ENCODE assay signal across 31 cellular contexts in genomic region chr9:128905964-128906363, GRCh38. TPM values are rescaled to one million over a fixed set of nuclear protein-coding genes. Genes with fewer than 3 reads are reported as not detected.
DNase-seq lines count a peak whose midpoint lies in the region; ATAC-seq, FAIRE-seq and TF ChIP-seq lines count a peak whose summit lies in the region.
"Had no signal": no experiment of that assay in that cellular context is flagged by ENCODE, and none has a peak within 500 bp of the region (broad histone marks: within the 10 kb centered on the region; RNA-seq: fewer than 3 reads in every experiment).

No MANE protein-coding gene starts in this region.

- no TSS peak for BruUV-seq in HepG2 (replicated peaks; lab: Mats Ljungman, UMichigan)

- no peaks in the 10 kb centered on the region for H3K9me3 Mint-ChIP-seq in T-cell
- H3K9me3 Mint-ChIP-seq: activated naive CD4-positive, alpha-beta T cell treated with anti-CD3 and anti-CD28 coated beads, Interleukin-2, amount 10 ng/mL, durations not matched to agents 7 days and 5 days; GM23338; HFFc6; T-helper 1 cell treated with Interleukin-12 subunit alpha and Interleukin-12 subunit beta and Interleukin-4 antibody, amounts not matched to agents 30 μg/mL and 1 μg/mL, for 36 hours; type B pancreatic cell had no signal

- TF ChIP-seq CTCF in HepG2 (CRISPR knock-in tag; IDR thresholded peaks at IDR 0.05), result no peak
- no peak for TF ChIP-seq CTCF in right lobe of liver (IDR thresholded peaks at IDR 0.05)
- TF ChIP-seq CTCF in esophagus squamous epithelium (IDR thresholded peaks at IDR 0.05), result no peak
- no peak for TF ChIP-seq CTCF in tibial artery (IDR thresholded peaks at IDR 0.05)

- peaks cover 30% of the 10 kb centered on the region for H3K4me1 ChIP-seq in HepG2 (ENCODE audit: insufficient read depth, low read length)
- peaks cover 0 to 2% (median 0%) of the 10 kb centered on the region in 4 donors for H3K4me1 ChIP-seq in right lobe of liver
- peaks cover 33 to 68% (median 45%) of the 10 kb centered on the region in 3 donors for H3K4me1 ChIP-seq in esophagus squamous epithelium
- H3K4me1 ChIP-seq in tibial artery, result peaks cover 0 to 70% (median 54%) of the 10 kb centered on the region in 4 donors

- no peaks in the 10 kb centered on the region for H4K20me1 ChIP-seq in HepG2 (ENCODE audit: insufficient read depth, low read length)

- H2AFZ ChIP-seq in HepG2 (ENCODE audit: low read length), result no peak overlapping the region
- H2AFZ ChIP-seq: GM23338 had no signal

- no peak overlapping the region for H3K9ac ChIP-seq in HepG2 (ENCODE audit: insufficient read depth, low read depth, low read length)
- H3K9ac ChIP-seq: BLaER1 treated with 17β-estradiol and CSF1 and Interleukin-3, amounts not matched to agents 10 nM and 100 nM had no signal

- 35% methylated on average over 7 of the region's 7 CpGs for WGBS in HepG2 (ENCODE audit: low lambda C conversion rate)
- WGBS in right lobe of liver (ENCODE audit: insufficient coverage, low coverage, low lambda C conversion rate, missing lambda C conversion rate), result 94% methylated on average over 7 of the region's 7 CpGs
- 83 to 91% methylated on average over 6 to 7 of the region's 7 CpGs for WGBS in esophagus squamous epithelium, 2 donors

- H3K27me3 ChIP-seq in HepG2 (ENCODE audit: control insufficient read depth in 1 of 2, insufficient read depth in 2 of 2, low read length in 2 of 2) (no peaks in the 10 kb centered on the region), right lobe of liver (no peaks in the 10 kb centered on the region), esophagus squamous epithelium (no peaks in the 10 kb centered on the region), tibial artery (no peaks in the 10 kb centered on the region)
- H3K27me3 ChIP-seq: BLaER1 treated with 17β-estradiol and CSF1 and Interleukin-3, amounts not matched to agents 10 nM and 100 nM; foreskin keratinocyte; heart right ventricle; stomach had no signal

- CTCF ChIA-PET in HepG2 (lab: Yijun Ruan, JAX; ENCODE audit: low intra/inter-chr PET ratio, low total read pairs), result no interaction called here
- CTCF ChIA-PET in T-cell (lab: Charles Lee), result interaction anchor here (0.6 to 0.7 kb wide), 2 partner anchors 35 kb away, joined by 3 read pairs; no protein-coding TSS in a partner anchor

- TF ChIP-seq EP300 in HepG2 (IDR thresholded peaks at IDR 0.05; ENCODE audit: low read depth in 2 of 2, low read length in 2 of 2) (0 out of 4 replicates have a peak, but pooled peaks of 1 of the 2 experiments have one; percentile 29), HepG2 (CRISPR knock-in tag; IDR thresholded peaks at IDR 0.05; ENCODE audit: borderline replicate concordance) (no peak)

- H3K36me3 Mint-ChIP-seq in T-cell, result peaks cover 27% of the 10 kb centered on the region

- peak overlapping the region; percentile 65 for H3K27ac ChIP-seq in HepG2 (ENCODE audit: extremely low read length, insufficient read depth, low read length)
- no peak overlapping the region for H3K27ac ChIP-seq in right lobe of liver
- H3K27ac ChIP-seq in esophagus squamous epithelium, result peak overlapping the region in 3 of 4 donors; percentile 43 to 100 (median 99)
- peak overlapping the region; percentile 80 to 83 for H3K27ac ChIP-seq in tibial artery
- H3K27ac ChIP-seq: coronary artery, foreskin keratinocyte, HL-60, SK-N-MC had no signal

- in situ Hi-C loops in HepG2 (cut with HindIII; ENCODE audit: extremely low pct_ligation_motif_present, low pct_unique_long_range_greater_than_20kb), result no loop called here
- in situ Hi-C loops in G401 (cut with HindIII; ENCODE audit: low sequenced_read_pairs), result no loop called here

- TF ChIP-seq RAD21 in HepG2 (CRISPR knock-in tag; IDR thresholded peaks at IDR 0.05), result no peak

- intact Hi-C loops in HepG2 (cut with micrococcal nuclease; ENCODE audit: unreplicated experiment), result no loop called here
- intact Hi-C loops in right lobe of liver (cut with DNase I), result no loop called here
- intact Hi-C loops in esophagus squamous epithelium (cut with DNase I), result no loop called here
- intact Hi-C loops in tibial artery (cut with DNase I; ENCODE audit: low total_unique reads), result no loop called here

- peak; percentile 90 for FAIRE-seq in HepG2 (lab: Jason Lieb, UNC)
- FAIRE-seq: GM12892 had no signal

- peaks cover 26 to 44% of the 10 kb centered on the region in 2 experiments for H3K36me3 ChIP-seq in HepG2 (replicated peaks in 1 of 2; ENCODE audit: control insufficient read depth in 1 of 2, insufficient read depth in 2 of 2, low read length in 2 of 2)
- peaks cover 2 to 39% (median 17%) of the 10 kb centered on the region in 4 donors for H3K36me3 ChIP-seq in right lobe of liver
- peaks cover 26 to 67% (median 38%) of the 10 kb centered on the region in 3 donors for H3K36me3 ChIP-seq in esophagus squamous epithelium
- H3K36me3 ChIP-seq in tibial artery, result peaks cover 38 to 58% (median 46%) of the 10 kb centered on the region in 3 donors

- H3K79me2 ChIP-seq in HepG2 (ENCODE audit: insufficient read depth, low read length), result peaks cover 4% of the 10 kb centered on the region

- H3K4me3 Mint-ChIP-seq in T-cell, result no peak overlapping the region
- H3K4me3 Mint-ChIP-seq: GM23338; HFFc6; T-helper 1 cell treated with Interleukin-12 subunit alpha and Interleukin-12 subunit beta and Interleukin-4 antibody, amounts not matched to agents 30 μg/mL and 1 μg/mL, for 36 hours; type B pancreatic cell had no signal

- H3K4me2 ChIP-seq in HepG2 (ENCODE audit: low read depth, low read length), result 0 out of 2 replicates have a peak overlapping the region, but pooled peaks have one; percentile 18
- H3K4me2 ChIP-seq: BLaER1 treated with 17β-estradiol and CSF1 and Interleukin-3, amounts not matched to agents 10 nM and 100 nM; GM23338 had no signal

- TF ChIP-seq POLR2A in HepG2 (IDR thresholded peaks at IDR 0.05; ENCODE audit: insufficient read depth in 1 of 2, low read depth in 2 of 2, low read length in 2 of 2) (no peak), right lobe of liver (IDR thresholded peaks at IDR 0.05) (no peak), esophagus squamous epithelium (IDR thresholded peaks at IDR 0.05) (no peak)

- DNase-seq in HepG2 (ENCODE audit: low spot score), result peak; percentile 76
- DNase-seq in right lobe of liver, result no peak
- DNase-seq in T-cell, result no peak
- DNase-seq in esophagus squamous epithelium (lab: John Stamatoyannopoulos, UW), result no peak
- DNase-seq in tibial artery, result no peak
- no peak for DNase-seq in NCI-H2171 (lab: John Stamatoyannopoulos, UW)
- DNase-seq in G401 (ENCODE audit: low spot score), result no peak
- DNase-seq: activated CD4-positive, alpha-beta T cell treated with anti-CD3 and anti-CD28 coated beads for 4 hours; activated naive CD4-positive, alpha-beta T cell treated with anti-CD3 and anti-CD28 coated beads, Interleukin-2, amount 10 ng/mL, durations not matched to agents 7 days and 5 days; amygdala; effector memory CD4-positive, alpha-beta T cell; EL; foreskin keratinocyte; heart right ventricle; HFFc6; Karpas-422; NCI-H1436 treated with DMSO at 0.1 percent for 48 hours; NCI-H446; NCI-H774; nucleus accumbens; RPMI8226; stomach had no signal

- POLR2A ChIA-PET in HepG2 (lab: Yijun Ruan, JAX), result interaction anchor here (0.6 to 1.7 kb wide), 5 partner anchors 17 to 237 kb away, joined by 3 to 6 read pairs (median 4); no protein-coding TSS in a partner anchor
- POLR2A ChIA-PET in T-cell (lab: Charles Lee), result no interaction called here

- peak overlapping the region; percentile 77 to 83 for H3K27ac Mint-ChIP-seq in T-cell
- H3K27ac Mint-ChIP-seq: HFFc6, type B pancreatic cell had no signal

- peak; percentile 80 for ATAC-seq in HepG2
- ATAC-seq in right lobe of liver, result no peak
- ATAC-seq in T-cell (replicated peaks in 1 of 4), result no peak
- ATAC-seq: esophagus mucosa, foreskin keratinocyte, GM23338, heart right ventricle had no signal

- no peak overlapping the region for H3K4me3 ChIP-seq in HepG2 (replicated peaks in 1 of 3; ENCODE audit: insufficient read depth in 1 of 3, low read depth in 2 of 3, low read length in 3 of 3)
- H3K4me3 ChIP-seq in right lobe of liver, result no peak overlapping the region
- H3K4me3 ChIP-seq in esophagus squamous epithelium, result no peak overlapping the region
- no peak overlapping the region for H3K4me3 ChIP-seq in tibial artery
- H3K4me3 ChIP-seq: BLaER1 treated with 17β-estradiol and CSF1 and Interleukin-3, amounts not matched to agents 10 nM and 100 nM; coronary artery; GM23338; heart right ventricle; SK-N-MC; stomach had no signal

- no peaks in the 10 kb centered on the region for H3K9me3 ChIP-seq in HepG2 (ENCODE audit: low read length)
- H3K9me3 ChIP-seq in right lobe of liver, result no peaks in the 10 kb centered on the region
- no peaks in the 10 kb centered on the region for H3K9me3 ChIP-seq in esophagus squamous epithelium
- no peaks in the 10 kb centered on the region for H3K9me3 ChIP-seq in tibial artery
- H3K9me3 ChIP-seq: BLaER1 treated with 17β-estradiol and CSF1 and Interleukin-3, amounts not matched to agents 10 nM and 100 nM; heart right ventricle; stomach had no signal

- peaks cover 42 to 62% (median 61%) of the 10 kb centered on the region in 3 donors for H3K4me1 Mint-ChIP-seq in T-cell

- no peaks in the 10 kb centered on the region for H3K27me3 Mint-ChIP-seq in T-cell
- H3K27me3 Mint-ChIP-seq: activated naive CD4-positive, alpha-beta T cell treated with anti-CD3 and anti-CD28 coated beads, Interleukin-2, amount 10 ng/mL, durations not matched to agents 7 days and 5 days; type B pancreatic cell had no signal

RNA-seq across cellular contexts. Expression of gene PHYHD1, which starts 14.8 kb away (rescaled TPM):
- 10.6 and 12.3 TPM in 2 replicates for total RNA-seq in HepG2 (2016; rRNA removed; fragmentation: Illumina TruSeq; extraction: Trizol)
- total RNA-seq in HepG2 (2016; cell fraction: cytosol; rRNA removed; fragmentation: Illumina TruSeq; extraction: Trizol; ENCODE audit: low read depth), result 3.5 and 4.7 TPM in 2 replicates
- total RNA-seq in HepG2 (2016; cell fraction: insoluble cytoplasmic fraction; rRNA removed; fragmentation: Illumina TruSeq; extraction: Trizol), result 10.3 and 13.2 TPM in 2 replicates
- 4.2 and 5.2 TPM in 2 replicates for total RNA-seq in HepG2 (2016; cell fraction: membrane; rRNA removed; fragmentation: Illumina TruSeq; extraction: Trizol)
- total RNA-seq in HepG2 (2016; cell fraction: nucleus; rRNA removed; fragmentation: Illumina TruSeq; extraction: Trizol), result 5.8 and 8.2 TPM in 2 replicates
- polyA plus RNA-seq in HepG2 (2011; rRNA removed), result 19.6 and 25.3 TPM in 2 replicates
- 12.8 and 20.7 TPM in 2 replicates for polyA plus RNA-seq in HepG2 (2011; cell fraction: cytosol; rRNA removed)
- 28.7 and 34.3 TPM in 2 replicates for polyA plus RNA-seq in HepG2 (2011; cell fraction: nucleus; rRNA removed)
- polyA plus RNA-seq in HepG2 (2012), result 9.6 and 13.5 TPM in 2 replicates
- 7.3 and 8.5 TPM in 2 replicates for polyA plus RNA-seq in HepG2 (2016; cell fraction: cytosol; fragmentation: Illumina TruSeq; extraction: Trizol; ENCODE audit: low read depth)
- 21.0 and 23.6 TPM in 2 replicates for polyA plus RNA-seq in HepG2 (2016; cell fraction: insoluble cytoplasmic fraction; fragmentation: Illumina TruSeq; extraction: Trizol; ENCODE audit: low read depth)
- 8.2 and 8.9 TPM in 2 replicates for polyA plus RNA-seq in HepG2 (2016; cell fraction: membrane; fragmentation: Illumina TruSeq; extraction: Trizol; ENCODE audit: low read depth)
- 16.5 and 23.5 TPM in 2 replicates for polyA plus RNA-seq in HepG2 (2016; cell fraction: nucleus; fragmentation: Illumina TruSeq; extraction: Trizol; ENCODE audit: insufficient read depth, low read depth)
- polyA minus RNA-seq in HepG2 (2011; rRNA and poly(A)+ RNA removed; ENCODE audit: low replicate concordance), result 0.89 and 32.1 TPM in 2 replicates
- 12.7 and 13.2 TPM in 2 replicates for polyA minus RNA-seq in HepG2 (2011; cell fraction: cytosol; rRNA and poly(A)+ RNA removed)
- 10.7 and 15.2 TPM in 2 replicates for polyA minus RNA-seq in HepG2 (2011; cell fraction: nucleus; rRNA and poly(A)+ RNA removed)
- total RNA-seq in right lobe of liver, result 10 to 100 TPM; 14.0 to 69.7 (median 38.2) TPM
- 1 to 10 TPM in 3 of 5 donors, under 1 TPM in 2; 0.53 to 5.5 (median 3.3) TPM for total RNA-seq in T-cell
- total RNA-seq in esophagus squamous epithelium, result 10 to 100 TPM in 3 of 4 donors, 1 to 10 TPM in 1; 3.7 to 34.0 (median 23.0) TPM
- 13.8 and 17.6 TPM in 2 replicates for total RNA-seq in G401 (2014; rRNA removed; shearing (Covaris generic))

RNA-seq across cellular contexts. Expression of gene LRRC8A, which starts 24.0 kb away (rescaled TPM):
- total RNA-seq in HepG2 (2016; rRNA removed; fragmentation: Illumina TruSeq; extraction: Trizol) (10.0 and 16.1 TPM in 2 replicates), right lobe of liver (10 to 100 TPM in 5 of 6 experiments, 1 to 10 TPM in 1; 8.6 to 46.1 (median 22.1) TPM), T-cell (10 to 100 TPM; 30.7 to 34.3 (median 33.9) TPM), esophagus squamous epithelium (100 to 1,000 TPM in 3 of 4 donors, 10 to 100 TPM in 1; 70.0 to 153 (median 122) TPM)
- total RNA-seq in HepG2 (2016; cell fraction: cytosol; rRNA removed; fragmentation: Illumina TruSeq; extraction: Trizol; ENCODE audit: low read depth), result 3.1 and 3.7 TPM in 2 replicates
- total RNA-seq in HepG2 (2016; cell fraction: insoluble cytoplasmic fraction; rRNA removed; fragmentation: Illumina TruSeq; extraction: Trizol), result 8.4 and 15.9 TPM in 2 replicates
- total RNA-seq in HepG2 (2016; cell fraction: membrane; rRNA removed; fragmentation: Illumina TruSeq; extraction: Trizol), result 12.4 and 13.1 TPM in 2 replicates
- 13.9 and 14.0 TPM in 2 replicates for total RNA-seq in HepG2 (2016; cell fraction: nucleus; rRNA removed; fragmentation: Illumina TruSeq; extraction: Trizol)
- 40.6 and 44.8 TPM in 2 replicates for polyA plus RNA-seq in HepG2 (2011; rRNA removed)
- polyA plus RNA-seq in HepG2 (2011; cell fraction: cytosol; rRNA removed), result 38.4 and 46.2 TPM in 2 replicates
- 29.0 and 30.1 TPM in 2 replicates for polyA plus RNA-seq in HepG2 (2011; cell fraction: nucleus; rRNA removed)
- 15.7 and 19.9 TPM in 2 replicates for polyA plus RNA-seq in HepG2 (2012)
- 2.4 and 2.7 TPM in 2 replicates for polyA plus RNA-seq in HepG2 (2016; cell fraction: cytosol; fragmentation: Illumina TruSeq; extraction: Trizol; ENCODE audit: low read depth)
- polyA plus RNA-seq in HepG2 (2016; cell fraction: insoluble cytoplasmic fraction; fragmentation: Illumina TruSeq; extraction: Trizol; ENCODE audit: low read depth), result 9.1 and 10.7 TPM in 2 replicates
- polyA plus RNA-seq in HepG2 (2016; cell fraction: membrane; fragmentation: Illumina TruSeq; extraction: Trizol; ENCODE audit: low read depth), result 9.0 and 9.9 TPM in 2 replicates
- polyA plus RNA-seq in HepG2 (2016; cell fraction: nucleus; fragmentation: Illumina TruSeq; extraction: Trizol; ENCODE audit: insufficient read depth, low read depth), result 19.9 and 20.5 TPM in 2 replicates
- 77.3 and 88.9 TPM in 2 replicates for polyA minus RNA-seq in HepG2 (2011; rRNA and poly(A)+ RNA removed; ENCODE audit: low replicate concordance)
- 24.8 and 26.8 TPM in 2 replicates for polyA minus RNA-seq in HepG2 (2011; cell fraction: cytosol; rRNA and poly(A)+ RNA removed)
- polyA minus RNA-seq in HepG2 (2011; cell fraction: nucleus; rRNA and poly(A)+ RNA removed), result 14.4 TPM in 2 replicates
- 19.6 and 38.7 TPM in 2 replicates for total RNA-seq in G401 (2014; rRNA removed; shearing (Covaris generic))

RNA-seq across cellular contexts. Expression of gene KYAT1, which starts 24.2 kb away (rescaled TPM):
- total RNA-seq in HepG2 (2016; rRNA removed; fragmentation: Illumina TruSeq; extraction: Trizol) (5.6 and 9.2 TPM in 2 replicates), right lobe of liver (10 to 100 TPM in 4 of 6 experiments, 1 to 10 TPM in 2; 7.2 to 12.7 (median 10.4) TPM), T-cell (10 to 100 TPM in 4 of 5 donors, 1 to 10 TPM in 1; 9.7 to 15.6 (median 11.7) TPM), esophagus squamous epithelium (1 to 10 TPM; 4.0 to 9.4 (median 5.7) TPM)
- 2.0 and 2.8 TPM in 2 replicates for total RNA-seq in HepG2 (2016; cell fraction: cytosol; rRNA removed; fragmentation: Illumina TruSeq; extraction: Trizol; ENCODE audit: low read depth)
- 6.1 and 10.3 TPM in 2 replicates for total RNA-seq in HepG2 (2016; cell fraction: insoluble cytoplasmic fraction; rRNA removed; fragmentation: Illumina TruSeq; extraction: Trizol)
- 3.5 and 4.0 TPM in 2 replicates for total RNA-seq in HepG2 (2016; cell fraction: membrane; rRNA removed; fragmentation: Illumina TruSeq; extraction: Trizol)
- total RNA-seq in HepG2 (2016; cell fraction: nucleus; rRNA removed; fragmentation: Illumina TruSeq; extraction: Trizol), result 13.5 and 14.4 TPM in 2 replicates
- 46.5 and 58.4 TPM in 2 replicates for polyA plus RNA-seq in HepG2 (2011; rRNA removed)
- 22.3 and 28.7 TPM in 2 replicates for polyA plus RNA-seq in HepG2 (2011; cell fraction: cytosol; rRNA removed)
- 274 and 317 TPM in 2 replicates for polyA plus RNA-seq in HepG2 (2011; cell fraction: nucleus; rRNA removed)
- 22.3 and 32.9 TPM in 2 replicates for polyA plus RNA-seq in HepG2 (2012)
- 1.4 and 1.9 TPM in 2 replicates for polyA plus RNA-seq in HepG2 (2016; cell fraction: cytosol; fragmentation: Illumina TruSeq; extraction: Trizol; ENCODE audit: low read depth)
- 4.9 and 6.1 TPM in 2 replicates for polyA plus RNA-seq in HepG2 (2016; cell fraction: insoluble cytoplasmic fraction; fragmentation: Illumina TruSeq; extraction: Trizol; ENCODE audit: low read depth)
- 1.7 and 2.4 TPM in 2 replicates for polyA plus RNA-seq in HepG2 (2016; cell fraction: membrane; fragmentation: Illumina TruSeq; extraction: Trizol; ENCODE audit: low read depth)
- polyA plus RNA-seq in HepG2 (2016; cell fraction: nucleus; fragmentation: Illumina TruSeq; extraction: Trizol; ENCODE audit: insufficient read depth, low read depth), result 34.5 and 36.6 TPM in 2 replicates
- polyA minus RNA-seq in HepG2 (2011; rRNA and poly(A)+ RNA removed; ENCODE audit: low replicate concordance), result 38.2 and 47.2 TPM in 2 replicates
- 9.3 and 15.4 TPM in 2 replicates for polyA minus RNA-seq in HepG2 (2011; cell fraction: cytosol; rRNA and poly(A)+ RNA removed)
- polyA minus RNA-seq in HepG2 (2011; cell fraction: nucleus; rRNA and poly(A)+ RNA removed), result 48.0 and 50.7 TPM in 2 replicates
- total RNA-seq in G401 (2014; rRNA removed; shearing (Covaris generic)), result 10.5 and 14.8 TPM in 2 replicates

RNA-seq across cellular contexts. Expression of gene DOLK, which starts 41.4 kb away (rescaled TPM):
- total RNA-seq in HepG2 (2016; rRNA removed; fragmentation: Illumina TruSeq; extraction: Trizol) (10.3 and 18.7 TPM in 2 replicates), right lobe of liver (10 to 100 TPM in 2 of 6 experiments, 1 to 10 TPM in 4; 6.6 to 17.3 (median 8.4) TPM), T-cell (10 to 100 TPM in 2 of 5 donors, 1 to 10 TPM in 3; 5.4 to 11.6 (median 10.0) TPM), esophagus squamous epithelium (10 to 100 TPM; 12.8 to 21.2 (median 16.2) TPM)
- total RNA-seq in HepG2 (2016; cell fraction: cytosol; rRNA removed; fragmentation: Illumina TruSeq; extraction: Trizol; ENCODE audit: low read depth), result 3.1 and 3.7 TPM in 2 replicates
- total RNA-seq in HepG2 (2016; cell fraction: insoluble cytoplasmic fraction; rRNA removed; fragmentation: Illumina TruSeq; extraction: Trizol), result 11.0 and 19.4 TPM in 2 replicates
- 7.5 and 9.2 TPM in 2 replicates for total RNA-seq in HepG2 (2016; cell fraction: membrane; rRNA removed; fragmentation: Illumina TruSeq; extraction: Trizol)
- 18.0 and 18.2 TPM in 2 replicates for total RNA-seq in HepG2 (2016; cell fraction: nucleus; rRNA removed; fragmentation: Illumina TruSeq; extraction: Trizol)
- polyA plus RNA-seq in HepG2 (2011; rRNA removed), result 15.4 and 19.2 TPM in 2 replicates
- 20.0 and 23.0 TPM in 2 replicates for polyA plus RNA-seq in HepG2 (2011; cell fraction: cytosol; rRNA removed)
- polyA plus RNA-seq in HepG2 (2011; cell fraction: nucleus; rRNA removed), result 7.1 TPM in 2 replicates
- 10.1 and 10.3 TPM in 2 replicates for polyA plus RNA-seq in HepG2 (2012)
- polyA plus RNA-seq in HepG2 (2016; cell fraction: cytosol; fragmentation: Illumina TruSeq; extraction: Trizol; ENCODE audit: low read depth), result 2.6 and 4.0 TPM in 2 replicates
- 10.6 and 11.1 TPM in 2 replicates for polyA plus RNA-seq in HepG2 (2016; cell fraction: insoluble cytoplasmic fraction; fragmentation: Illumina TruSeq; extraction: Trizol; ENCODE audit: low read depth)
- polyA plus RNA-seq in HepG2 (2016; cell fraction: membrane; fragmentation: Illumina TruSeq; extraction: Trizol; ENCODE audit: low read depth), result 5.2 and 6.9 TPM in 2 replicates
- 23.1 and 24.2 TPM in 2 replicates for polyA plus RNA-seq in HepG2 (2016; cell fraction: nucleus; fragmentation: Illumina TruSeq; extraction: Trizol; ENCODE audit: insufficient read depth, low read depth)
- polyA minus RNA-seq in HepG2 (2011; rRNA and poly(A)+ RNA removed; ENCODE audit: low replicate concordance), result 61.1 and 98.9 TPM in 2 replicates
- 10.9 and 12.8 TPM in 2 replicates for polyA minus RNA-seq in HepG2 (2011; cell fraction: cytosol; rRNA and poly(A)+ RNA removed)
- 16.7 and 17.8 TPM in 2 replicates for polyA minus RNA-seq in HepG2 (2011; cell fraction: nucleus; rRNA and poly(A)+ RNA removed)
- total RNA-seq in G401 (2014; rRNA removed; shearing (Covaris generic)), result 33.7 and 38.6 TPM in 2 replicates

RNA-seq across cellular contexts. Expression of gene NUP188, which starts 41.5 kb away (rescaled TPM):
- 38.5 and 54.1 TPM in 2 replicates for total RNA-seq in HepG2 (2016; rRNA removed; fragmentation: Illumina TruSeq; extraction: Trizol)
- total RNA-seq in HepG2 (2016; cell fraction: cytosol; rRNA removed; fragmentation: Illumina TruSeq; extraction: Trizol; ENCODE audit: low read depth), result 8.2 and 12.6 TPM in 2 replicates
- 35.5 and 47.1 TPM in 2 replicates for total RNA-seq in HepG2 (2016; cell fraction: insoluble cytoplasmic fraction; rRNA removed; fragmentation: Illumina TruSeq; extraction: Trizol)
- total RNA-seq in HepG2 (2016; cell fraction: membrane; rRNA removed; fragmentation: Illumina TruSeq; extraction: Trizol), result 10.3 and 12.4 TPM in 2 replicates
- 52.4 and 56.0 TPM in 2 replicates for total RNA-seq in HepG2 (2016; cell fraction: nucleus; rRNA removed; fragmentation: Illumina TruSeq; extraction: Trizol)
- polyA plus RNA-seq in HepG2 (2011; rRNA removed), result 28.0 and 31.5 TPM in 2 replicates
- 30.7 and 31.2 TPM in 2 replicates for polyA plus RNA-seq in HepG2 (2011; cell fraction: cytosol; rRNA removed)
- 80.5 and 92.3 TPM in 2 replicates for polyA plus RNA-seq in HepG2 (2011; cell fraction: nucleus; rRNA removed)
- polyA plus RNA-seq in HepG2 (2012), result 31.1 and 32.6 TPM in 2 replicates
- 1.6 and 2.1 TPM in 2 replicates for polyA plus RNA-seq in HepG2 (2016; cell fraction: cytosol; fragmentation: Illumina TruSeq; extraction: Trizol; ENCODE audit: low read depth)
- polyA plus RNA-seq in HepG2 (2016; cell fraction: insoluble cytoplasmic fraction; fragmentation: Illumina TruSeq; extraction: Trizol; ENCODE audit: low read depth), result 27.2 and 38.0 TPM in 2 replicates
- polyA plus RNA-seq in HepG2 (2016; cell fraction: membrane; fragmentation: Illumina TruSeq; extraction: Trizol; ENCODE audit: low read depth), result 3.8 and 4.7 TPM in 2 replicates
- 55.8 and 60.8 TPM in 2 replicates for polyA plus RNA-seq in HepG2 (2016; cell fraction: nucleus; fragmentation: Illumina TruSeq; extraction: Trizol; ENCODE audit: insufficient read depth, low read depth)
- polyA minus RNA-seq in HepG2 (2011; rRNA and poly(A)+ RNA removed; ENCODE audit: low replicate concordance), result 177 and 560 TPM in 2 replicates
- polyA minus RNA-seq in HepG2 (2011; cell fraction: cytosol; rRNA and poly(A)+ RNA removed), result 51.6 and 71.1 TPM in 2 replicates
- 71.8 and 93.1 TPM in 2 replicates for polyA minus RNA-seq in HepG2 (2011; cell fraction: nucleus; rRNA and poly(A)+ RNA removed)
- total RNA-seq in right lobe of liver, result 10 to 100 TPM; 10.5 to 18.7 (median 15.6) TPM
- total RNA-seq in T-cell, result 10 to 100 TPM; 51.0 to 78.4 (median 71.3) TPM
- total RNA-seq in esophagus squamous epithelium, result 10 to 100 TPM; 61.0 to 78.6 (median 67.1) TPM
- total RNA-seq in G401 (2014; rRNA removed; shearing (Covaris generic)), result 33.2 and 68.6 TPM in 2 replicates

Comparison
In these comparisons a context has a peak if more than half of its experiments do, and no peak if none do; other contexts are left out.
1. H3K27ac ChIP-seq: peak in HepG2 (single experiment), esophagus squamous epithelium (3 of 4) and tibial artery (2 of 2); none in right lobe of liver (0 of 3).